ENCODE assay signal across 1 cellular context in genomic region chr12:52082988-52083637, GRCh38.
A peak's percentile ranks its signal among the peaks of the same experiment; 100 is the strongest.
TF ChIP-seq lines count a peak whose summit lies in the region.

No MANE protein-coding gene starts in this region.

TF ChIP-seq in HepG2, 621 proteins besides CTCF, POLR2A, EP300 and RAD21 (continued from another document and continues in another):
- TF ChIP-seq PRDM4 (CRISPR knock-in tag; IDR thresholded peaks at IDR 0.05; ENCODE audit: borderline replicate concordance), result no peak
- no peak for TF ChIP-seq FOXO1 (CRISPR knock-in tag; IDR thresholded peaks at IDR 0.05)
- no peak for TF ChIP-seq SMARCC2 (IDR thresholded peaks at IDR 0.05)
- no peak for TF ChIP-seq PAF1 (CRISPR knock-in tag; IDR thresholded peaks at IDR 0.05)
- TF ChIP-seq STAT5B (CRISPR knock-in tag; IDR thresholded peaks at IDR 0.05), result no peak
- TF ChIP-seq CSRNP2 (CRISPR knock-in tag; conservative IDR thresholded peaks at IDR 0.05; ENCODE audit: low read depth), result no peak
- no peak for TF ChIP-seq NFRKB (IDR thresholded peaks at IDR 0.05)
- no peak for TF ChIP-seq NCOR1 (IDR thresholded peaks at IDR 0.05; ENCODE audit: borderline replicate concordance, low read length)
- TF ChIP-seq KIAA2018 (CRISPR knock-in tag; IDR thresholded peaks at IDR 0.05; ENCODE audit: borderline replicate concordance), result no peak
- TF ChIP-seq ZBTB14 (CRISPR knock-in tag; IDR thresholded peaks at IDR 0.05), result no peak
- TF ChIP-seq REL (CRISPR knock-in tag; conservative IDR thresholded peaks at IDR 0.05), result no peak
- no peak for TF ChIP-seq MAFF (IDR thresholded peaks at IDR 0.05; ENCODE audit: low read depth, low read length)
- no peak for TF ChIP-seq FOXA3 (CRISPR knock-in tag; IDR thresholded peaks at IDR 0.05)
- TF ChIP-seq ZNF761 (CRISPR knock-in tag; conservative IDR thresholded peaks at IDR 0.05), result no peak
- no peak for TF ChIP-seq NFAT5 (CRISPR knock-in tag; IDR thresholded peaks at IDR 0.05)
- TF ChIP-seq MXD4 (CRISPR knock-in tag; IDR thresholded peaks at IDR 0.05), result no peak
- TF ChIP-seq ATF4 (CRISPR knock-in tag; IDR thresholded peaks at IDR 0.05), result 0 out of 4 replicates have a peak, but pooled peaks of 1 of the 2 experiments have one; percentile 45
- TF ChIP-seq MBD4 (IDR thresholded peaks at IDR 0.05; ENCODE audit: borderline replicate concordance, low read length), result no peak
- TF ChIP-seq ZFP82 (CRISPR knock-in tag; IDR thresholded peaks at IDR 0.05; ENCODE audit: borderline replicate concordance), result no peak
- no peak for TF ChIP-seq GFI1 (CRISPR knock-in tag; IDR thresholded peaks at IDR 0.05; ENCODE audit: borderline replicate concordance)
- no peak for TF ChIP-seq ZNF138 (CRISPR knock-in tag; IDR thresholded peaks at IDR 0.05; ENCODE audit: low read depth)
- TF ChIP-seq ZBTB33 (CRISPR knock-in tag; IDR thresholded peaks at IDR 0.05), result no peak
- TF ChIP-seq ZNF652 (CRISPR knock-in tag; IDR thresholded peaks at IDR 0.05; ENCODE audit: borderline replicate concordance, low read depth), result no peak
- no peak for TF ChIP-seq RBFOX2 (IDR thresholded peaks at IDR 0.05; ENCODE audit: low read depth, low read length)
- 0 out of 2 replicates have a peak, but pooled peaks have one; percentile 54 for TF ChIP-seq ZNF225 (CRISPR knock-in tag; IDR thresholded peaks at IDR 0.05)
- TF ChIP-seq ZNF792 (CRISPR knock-in tag; IDR thresholded peaks at IDR 0.05), result no peak
- TF ChIP-seq ZBTB7B (CRISPR knock-in tag; IDR thresholded peaks at IDR 0.05), result 0 out of 2 replicates have a peak, but pooled peaks have one; percentile 35
- TF ChIP-seq GATAD2A (CRISPR knock-in tag; IDR thresholded peaks at IDR 0.05), result no peak
- TF ChIP-seq ZNF879 (CRISPR knock-in tag; IDR thresholded peaks at IDR 0.05), result no peak
- no peak for TF ChIP-seq ZMYM2 (CRISPR knock-in tag; IDR thresholded peaks at IDR 0.05)
- no peak for TF ChIP-seq ZNF484 (CRISPR knock-in tag; IDR thresholded peaks at IDR 0.05; ENCODE audit: borderline replicate concordance, low read depth)
- no peak for TF ChIP-seq ZBTB21 (CRISPR knock-in tag; IDR thresholded peaks at IDR 0.05)
- no peak for TF ChIP-seq GLMP (CRISPR knock-in tag; IDR thresholded peaks at IDR 0.05; ENCODE audit: borderline replicate concordance)
- no peak for TF ChIP-seq DR1 (CRISPR knock-in tag; IDR thresholded peaks at IDR 0.05)
- no peak for TF ChIP-seq EHMT2 (IDR thresholded peaks at IDR 0.05; ENCODE audit: borderline replicate concordance, low read depth, low read length)
- TF ChIP-seq BHLHE40 (IDR thresholded peaks at IDR 0.05; ENCODE audit: low read length), result no peak
- TF ChIP-seq ZFP41 (CRISPR knock-in tag; IDR thresholded peaks at IDR 0.05; ENCODE audit: borderline replicate concordance), result no peak
